ENCODE assay signal across 8 cellular contexts in the genomic region with DNA sequence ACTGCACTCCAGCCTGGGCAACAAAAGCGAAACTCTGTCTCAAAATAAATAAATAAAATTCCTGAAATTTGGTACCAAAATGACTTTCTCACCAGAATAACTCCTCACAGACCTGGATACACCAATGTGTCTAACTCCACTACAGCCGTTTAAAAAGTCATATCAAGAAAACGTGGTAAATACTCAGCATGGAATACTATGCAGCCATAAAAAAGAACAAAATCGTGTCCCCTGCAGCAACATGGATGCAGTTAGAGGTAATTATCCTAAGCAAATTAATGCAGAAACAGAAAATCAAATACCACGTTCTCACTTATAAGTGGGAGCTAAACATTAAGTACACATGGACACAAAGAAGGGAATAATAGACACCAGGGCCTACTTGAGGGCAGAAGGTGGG. TPM values are rescaled to one million over a fixed set of nuclear protein-coding genes. Genes with fewer than 3 reads are reported as not detected.
DNase-seq lines count a peak whose midpoint lies in the region; ATAC-seq, FAIRE-seq and TF ChIP-seq lines count a peak whose summit lies in the region.
"Not testable (repeated sequence)": the region's sequence is repeated elsewhere in the genome, so short reads cannot be mapped to it uniquely, and the experiment has no call there.

No MANE protein-coding gene starts in this region.

- intact Hi-C loops in CD4-positive, alpha-beta T cell (cut with DNase I, micrococcal nuclease): loop anchor here in 1 of 2 experiments (5.0 kb wide), 1 partner anchor 278 kb away; no protein-coding TSS in a partner anchor
- intact Hi-C loops in IMR-90 (cut with micrococcal nuclease): not testable (repeated sequence)
- intact Hi-C loops in natural killer cell (cut with micrococcal nuclease): loop anchor here (5.0 kb wide), 2 partner anchors 43 to 278 kb away; no protein-coding TSS in a partner anchor

- H3K4me2 ChIP-seq in IMR-90 (ENCODE audit: low read depth, low read length); astrocyte (ENCODE audit: low read length): not testable (repeated sequence)
- H3K4me2 ChIP-seq in hepatocyte (peak overlapping the region; percentile 78), skeletal muscle satellite cell (ENCODE audit: low read length) (peak overlapping the region; percentile 61)

- not testable (repeated sequence) for TF ChIP-seq POLR2A in IMR-90 (IDR thresholded peaks at IDR 0.05; ENCODE audit: low read depth, low read length)

- not testable (repeated sequence) for FAIRE-seq in astrocyte (lab: Jason Lieb, UNC)

- H3K4me1 ChIP-seq in IMR-90 (ENCODE audit: control insufficient read depth, insufficient read depth, low read length) (peaks cover 18% of the 10 kb centered on the region), astrocyte (ENCODE audit: insufficient read depth, low read length) (peaks cover 27% of the 10 kb centered on the region), skeletal muscle satellite cell (ENCODE audit: control insufficient read depth, insufficient read depth, low read length) (peaks cover 45% of the 10 kb centered on the region)
- not testable (repeated sequence) for H3K4me1 ChIP-seq in hepatocyte (ENCODE audit: insufficient read depth)

- not testable (repeated sequence) for H3K23ac ChIP-seq in IMR-90 (ENCODE audit: low read depth, low read length)

- H3K14ac ChIP-seq in IMR-90 (replicated peaks; ENCODE audit: low read depth, low read length): not testable (repeated sequence)

- H2BK120ac ChIP-seq in IMR-90 (ENCODE audit: low read depth, low read length): not testable (repeated sequence)

- H3K56ac ChIP-seq in IMR-90 (ENCODE audit: extremely low read depth, insufficient read depth, low read length): not testable (repeated sequence)

- H2AFZ ChIP-seq in IMR-90 (replicated peaks; ENCODE audit: low read length, poor library complexity); astrocyte (ENCODE audit: low read depth, low read length); hepatocyte: not testable (repeated sequence)

- not testable (repeated sequence) for H2AK5ac ChIP-seq in IMR-90 (ENCODE audit: low read depth, low read length)

- H2BK5ac ChIP-seq in IMR-90 (ENCODE audit: low read depth, low read length, poor library complexity, severe bottlenecking): peak overlapping the region; percentile 11

- DNase-seq in CD4-positive, alpha-beta T cell; IMR-90; WTC11 (ENCODE audit: low spot score); astrocyte (ENCODE audit: low read depth); hepatocyte (ENCODE audit: low spot score); natural killer cell: not testable (repeated sequence)

- not testable (repeated sequence) for H3K27me3 Mint-ChIP-seq in CD4-positive, alpha-beta T cell; activated T-helper 17 cell treated with anti-CD3 and anti-CD28 coated beads, Interleukin-2, amount 50 U/mL, for 72 hours; astrocyte (ENCODE audit: low read depth, unreplicated experiment); natural killer cell (ENCODE audit: low read depth in 2 of 2)
- H3K27me3 Mint-ChIP-seq in WTC11 (ENCODE audit: low read depth): peaks cover 20% of the 10 kb centered on the region

- H3K4me3 Mint-ChIP-seq in CD4-positive, alpha-beta T cell: peak overlapping the region; percentile 69
- H3K4me3 Mint-ChIP-seq in WTC11 (peak overlapping the region; percentile 50), astrocyte (ENCODE audit: unreplicated experiment) (peak overlapping the region; percentile 71), natural killer cell (peak overlapping the region; percentile 63)
- H3K4me3 Mint-ChIP-seq in activated T-helper 17 cell treated with anti-CD3 and anti-CD28 coated beads, Interleukin-2, amount 50 U/mL, for 72 hours: peak overlapping the region; percentile 98

- not testable (repeated sequence) for H2AK9ac ChIP-seq in IMR-90 (replicated peaks; ENCODE audit: low read depth, low read length, poor library complexity)

- not testable (repeated sequence) for H3K27ac Mint-ChIP-seq in CD4-positive, alpha-beta T cell; WTC11; activated T-helper 17 cell treated with anti-CD3 and anti-CD28 coated beads, Interleukin-2, amount 50 U/mL, for 72 hours; astrocyte (ENCODE audit: unreplicated experiment)
- peak overlapping the region; percentile 56 to 97 for H3K27ac Mint-ChIP-seq in natural killer cell

- not testable (repeated sequence) for H3K36me3 ChIP-seq in IMR-90 (ENCODE audit: control insufficient read depth, insufficient read depth, low read length); astrocyte (ENCODE audit: insufficient read depth, low read length); hepatocyte (replicated peaks; ENCODE audit: insufficient read depth, low read depth)
- H3K36me3 ChIP-seq in skeletal muscle satellite cell (ENCODE audit: insufficient read depth, low read length): peaks cover 23% of the 10 kb centered on the region

- not testable (repeated sequence) for H4K5ac ChIP-seq in IMR-90 (ENCODE audit: low read depth, low read length)

- not testable (repeated sequence) for H4K20me1 ChIP-seq in IMR-90 (ENCODE audit: insufficient read depth, low read length); astrocyte (ENCODE audit: insufficient read depth, low read length)
- H4K20me1 ChIP-seq in hepatocyte (ENCODE audit: insufficient read depth, poor library complexity, severe bottlenecking): peaks cover 10% of the 10 kb centered on the region

- H2BK20ac ChIP-seq in IMR-90 (ENCODE audit: low read depth, low read length): not testable (repeated sequence)

- not testable (repeated sequence) for TF ChIP-seq RAD21 in IMR-90 (IDR thresholded peaks at IDR 0.05; ENCODE audit: low read length)

- in situ Hi-C loops in IMR-90 (cut with MboI; ENCODE audit: low sequenced_read_pairs): not testable (repeated sequence)

- not testable (repeated sequence) for H4K8ac ChIP-seq in IMR-90 (ENCODE audit: low read depth in 2 of 2, low read length in 2 of 2)

- H3K79me2 ChIP-seq in astrocyte (ENCODE audit: insufficient read depth, low read length) (peaks cover 51% of the 10 kb centered on the region), hepatocyte (peaks cover 65% of the 10 kb centered on the region)

- H3K9me3 ChIP-seq in CD4-positive, alpha-beta T cell (ENCODE audit: control insufficient read depth, low read length); IMR-90 (ENCODE audit: control insufficient read depth, insufficient read depth, low read length); astrocyte (ENCODE audit: insufficient read depth, low read depth, low read length); hepatocyte (ENCODE audit: low read depth); skeletal muscle satellite cell (replicated peaks; ENCODE audit: low read length): not testable (repeated sequence)

- H3K27me3 ChIP-seq in CD4-positive, alpha-beta T cell (ENCODE audit: control insufficient read depth, insufficient read depth, low read length); IMR-90 (ENCODE audit: control insufficient read depth, insufficient read depth, low read length); astrocyte (ENCODE audit: insufficient read depth, low read length); hepatocyte; skeletal muscle satellite cell (ENCODE audit: control insufficient read depth, insufficient read depth, low read length): not testable (repeated sequence)

- not testable (repeated sequence) for H3K18ac ChIP-seq in IMR-90 (ENCODE audit: low read depth, low read length)

- H3K9me1 ChIP-seq in IMR-90 (ENCODE audit: insufficient read depth, low read length): peaks cover 10% of the 10 kb centered on the region

- not testable (repeated sequence) for H3K27ac ChIP-seq in CD4-positive, alpha-beta T cell (ENCODE audit: low read depth, low read length); IMR-90 (ENCODE audit: insufficient read depth, low read length); astrocyte (ENCODE audit: low read depth, low read length); hepatocyte

- dilution Hi-C loops in IMR-90 (cut with HindIII; ENCODE audit: low sequenced_read_pairs, unreplicated experiment): not testable (repeated sequence)

- H4K91ac ChIP-seq in IMR-90 (ENCODE audit: insufficient read depth, low read depth, low read length): not testable (repeated sequence)

- H3K4me1 Mint-ChIP-seq in CD4-positive, alpha-beta T cell (ENCODE audit: low read depth): peaks cover 72% of the 10 kb centered on the region
- H3K4me1 Mint-ChIP-seq in WTC11: not testable (repeated sequence)
- peaks cover 34% of the 10 kb centered on the region for H3K4me1 Mint-ChIP-seq in activated T-helper 17 cell treated with anti-CD3 and anti-CD28 coated beads, Interleukin-2, amount 50 U/mL, for 72 hours
- peaks cover 31% of the 10 kb centered on the region for H3K4me1 Mint-ChIP-seq in astrocyte (ENCODE audit: low read depth, unreplicated experiment)
- peaks cover 65 to 66% of the 10 kb centered on the region in 2 donors for H3K4me1 Mint-ChIP-seq in natural killer cell

- POLR2A ChIA-PET in CD4-positive, alpha-beta T cell (lab: Charles Lee); IMR-90 (lab: Charles Lee; ENCODE audit: unreplicated experiment); WTC11 (lab: Charles Lee): not testable (repeated sequence)

- not testable (repeated sequence) for H2BK15ac ChIP-seq in IMR-90 (ENCODE audit: low read depth, low read length)

- ATAC-seq in CD4-positive, alpha-beta T cell (ENCODE audit: poor library complexity); IMR-90 (ENCODE audit: low read depth); WTC11; activated T-helper 17 cell treated with anti-CD3 and anti-CD28 coated beads, Interleukin-2, amount 50 U/mL, for 72 hours (replicated peaks); natural killer cell: not testable (repeated sequence)

- not testable (repeated sequence) for H3K4me3 ChIP-seq in IMR-90 (ENCODE audit: insufficient read depth, low read depth, low read length); astrocyte (ENCODE audit: insufficient read depth, low read depth, low read length); hepatocyte
- peak overlapping the region; percentile 37 for H3K4me3 ChIP-seq in skeletal muscle satellite cell (ENCODE audit: low read length)

- H3K36me3 Mint-ChIP-seq in CD4-positive, alpha-beta T cell (ENCODE audit: low read depth): peaks cover 41% of the 10 kb centered on the region
- not testable (repeated sequence) for H3K36me3 Mint-ChIP-seq in WTC11, natural killer cell
- H3K36me3 Mint-ChIP-seq in activated T-helper 17 cell treated with anti-CD3 and anti-CD28 coated beads, Interleukin-2, amount 50 U/mL, for 72 hours (ENCODE audit: low read depth): peaks cover 31% of the 10 kb centered on the region
- H3K36me3 Mint-ChIP-seq in astrocyte (ENCODE audit: low read depth, unreplicated experiment): peaks cover 11% of the 10 kb centered on the region

- not testable (repeated sequence) for H3K9ac ChIP-seq in IMR-90 (ENCODE audit: low read depth, low read length); astrocyte (ENCODE audit: low read length); skeletal muscle satellite cell (ENCODE audit: low read depth, low read length)

- H3K9me2 ChIP-seq in hepatocyte (replicated peaks; ENCODE audit: insufficient read depth): not testable (repeated sequence)

- WGBS in IMR-90 (ENCODE audit: extremely low coverage in 2 of 2, insufficient read length in 1 of 2), 2 experiments: 100% methylated on average over 1 of the region's 5 CpGs; no CpG with 5 or more reads in 1 of the 2 experiments
- 97% methylated on average over 5 of the region's 5 CpGs for WGBS in hepatocyte (ENCODE audit: low lambda C conversion rate, missing lambda C conversion rate)

- H3K4ac ChIP-seq in IMR-90 (ENCODE audit: low read depth, low read length): not testable (repeated sequence)

- H3K9me3 Mint-ChIP-seq in CD4-positive, alpha-beta T cell; WTC11; activated T-helper 17 cell treated with anti-CD3 and anti-CD28 coated beads, Interleukin-2, amount 50 U/mL, for 72 hours; astrocyte (ENCODE audit: unreplicated experiment); natural killer cell: not testable (repeated sequence)

- not testable (repeated sequence) for BruUV-seq in IMR-90 (replicated peaks; lab: Mats Ljungman, UMichigan)

- CTCF ChIA-PET in CD4-positive, alpha-beta T cell (lab: Charles Lee): interaction anchor here (1.1 kb wide), 1 partner anchor 109 kb away, joined by 3 read pairs; no protein-coding TSS in a partner anchor
- CTCF ChIA-PET in IMR-90 (lab: Yijun Ruan, JAX): interaction anchor here (1.4 kb wide), 1 partner anchor 109 kb away, joined by 4 read pairs; no protein-coding TSS in a partner anchor
- CTCF ChIA-PET in WTC11 (lab: Charles Lee): not testable (repeated sequence)

- TF ChIP-seq CTCF in CD4-positive, alpha-beta T cell (IDR thresholded peaks at IDR 0.05); IMR-90 (conservative IDR thresholded peaks at IDR 0.05; ENCODE audit: low read depth, low read length); WTC11 (IDR thresholded peaks at IDR 0.05); astrocyte (IDR thresholded peaks at IDR 0.05; ENCODE audit: insufficient read depth, low read depth, low read length); hepatocyte (IDR thresholded peaks at IDR 0.05; ENCODE audit: poor library complexity); natural killer cell (IDR thresholded peaks at IDR 0.05): not testable (repeated sequence)

- peaks cover 18 to 49% of the 10 kb centered on the region in 2 experiments for H3K79me1 ChIP-seq in IMR-90 (ENCODE audit: low read depth in 1 of 2, low read length in 2 of 2)

RNA-seq across cellular contexts. Expression of a gene that starts 2.2 kb away (rescaled TPM):
- 10 to 100 TPM; 25.3 to 26.9 TPM for total RNA-seq in CD4-positive, alpha-beta T cell
- 104 and 114 TPM in 2 replicates for total RNA-seq in IMR-90 (2012; rRNA removed)
- 35.1 and 37.3 TPM in 2 replicates for polyA plus RNA-seq in IMR-90 (2012; rRNA removed)
- polyA plus RNA-seq in IMR-90 (2012; cell fraction: cytosol; rRNA removed): 15.1 and 15.2 TPM in 2 replicates
- 48.7 and 107 TPM in 2 replicates for polyA plus RNA-seq in IMR-90 (2012; cell fraction: nucleus; rRNA removed; ENCODE audit: low replicate concordance)
- total RNA-seq in WTC11 (2021): 19.2 to 22.7 TPM (median 20.7 TPM) in 3 replicates
- 10 to 100 TPM; 22.9 to 24.0 TPM for total RNA-seq in activated T-helper 17 cell treated with anti-CD3 and anti-CD28 coated beads, Interleukin-2, amount 50 U/mL, for 72 hours
- total RNA-seq in astrocyte: 24.0 and 29.0 TPM in 2 replicates
- 31.1 and 32.1 TPM in 2 replicates for total RNA-seq in hepatocyte
- polyA plus RNA-seq in hepatocyte: 4.6 and 5.7 TPM in 2 replicates
- 100 to 1,000 TPM in 1 of 3 donors, 10 to 100 TPM in 2; 81.3 to 133 (median 99.6) TPM for total RNA-seq in natural killer cell
- total RNA-seq in skeletal muscle satellite cell (2012; rRNA removed): 45.6 and 45.9 TPM in 2 replicates
